8 cellular contexts compared by ENCODE assay signal in genomic region chr2:151828143-151828889, GRCh38. TPM values are rescaled to one million over a fixed set of nuclear protein-coding genes. Genes with fewer than 3 reads are reported as not detected.
DNase-seq lines count a peak whose midpoint lies in the region; TF ChIP-seq lines count a peak whose summit lies in the region.

A gene with protein sequence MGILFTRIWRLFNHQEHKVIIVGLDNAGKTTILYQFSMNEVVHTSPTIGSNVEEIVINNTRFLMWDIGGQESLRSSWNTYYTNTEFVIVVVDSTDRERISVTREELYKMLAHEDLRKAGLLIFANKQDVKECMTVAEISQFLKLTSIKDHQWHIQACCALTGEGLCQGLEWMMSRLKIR (minus strand): TSS chr2:151828421. CDS start chr2:151828176, 245 bp downstream.

- no peaks in the 10 kb centered on the region for H3K27me3 Mint-ChIP-seq in neural crest cell (ENCODE audit: low read depth)

- DNase-seq in HAP-1 (ENCODE audit: low spot score in 2 of 2): peak; percentile 90 to 94
- DNase-seq in MM.1S: peak; percentile 96
- peak; percentile 54 for DNase-seq in SIG-M5 (lab: John Stamatoyannopoulos, UW)
- peak; percentile 95 for DNase-seq in activated gamma-delta T cell (lab: John Stamatoyannopoulos, UW)
- DNase-seq in foreskin fibroblast: peak; percentile 94 to 99
- DNase-seq in neural crest cell (ENCODE audit: low read depth, low spot score): peak; percentile 91

- TF ChIP-seq CTCF in MM.1S (IDR thresholded peaks at IDR 0.05; ENCODE audit: low read length): no peak
- TF ChIP-seq CTCF in foreskin fibroblast (IDR thresholded peaks at IDR 0.05; ENCODE audit: low read depth, low read length): no peak
- peak; percentile 12 for TF ChIP-seq CTCF in neural crest cell (conservative IDR thresholded peaks at IDR 0.05)

- no peaks in the 10 kb centered on the region for H3K27me3 ChIP-seq in HAP-1 (ENCODE audit: low read depth)
- H3K27me3 ChIP-seq in MM.1S (replicated peaks; ENCODE audit: insufficient read depth, low read length): no peaks in the 10 kb centered on the region
- H3K27me3 ChIP-seq in stomach smooth muscle (ENCODE audit: control insufficient read depth in 1 of 2, insufficient read depth in 2 of 2, low read length in 2 of 2): no peaks in the 10 kb centered on the region

- H3K9me3 ChIP-seq in ES-I3 (ENCODE audit: control insufficient read depth, insufficient read depth, low read length): no peaks in the 10 kb centered on the region
- H3K9me3 ChIP-seq in HAP-1: no peaks in the 10 kb centered on the region
- no peaks in the 10 kb centered on the region for H3K9me3 ChIP-seq in MM.1S (replicated peaks; ENCODE audit: insufficient read depth, low read length)
- H3K9me3 ChIP-seq in stomach smooth muscle (ENCODE audit: control insufficient read depth in 2 of 2, low read length in 2 of 2): no peaks in the 10 kb centered on the region

- H3K27ac ChIP-seq in MM.1S (ENCODE audit: low read length) (peak within 1 kb of the TSS; percentile 78), stomach smooth muscle (ENCODE audit: low read length) (peak within 1 kb of the TSS; percentile 72)

- peak within 1 kb of the TSS; percentile 91 for H2AFZ ChIP-seq in MM.1S (ENCODE audit: low read length)

- H3K9ac ChIP-seq in ES-I3 (ENCODE audit: low read depth, low read length) (peak within 1 kb of the TSS; percentile 74), MM.1S (ENCODE audit: low read length) (peak within 1 kb of the TSS; percentile 95), stomach smooth muscle (ENCODE audit: low read length in 2 of 2) (peak within 1 kb of the TSS; percentile 75 to 87)

- no peaks in the 10 kb centered on the region for H4K20me1 ChIP-seq in MM.1S (ENCODE audit: insufficient read depth, low read length)

- peaks cover 48% of the 10 kb centered on the region for H3K79me2 ChIP-seq in MM.1S (ENCODE audit: low read length)

- H3K36me3 Mint-ChIP-seq in neural crest cell (ENCODE audit: low read depth): no peaks in the 10 kb centered on the region

- H3K36me3 ChIP-seq in ES-I3 (ENCODE audit: insufficient read depth, low read length): no peaks in the 10 kb centered on the region
- H3K36me3 ChIP-seq in HAP-1 (replicated peaks): peaks cover 5% of the 10 kb centered on the region
- no peaks in the 10 kb centered on the region for H3K36me3 ChIP-seq in MM.1S (replicated peaks; ENCODE audit: insufficient read depth, low read length)
- H3K36me3 ChIP-seq in stomach smooth muscle (ENCODE audit: control insufficient read depth in 2 of 2, insufficient read depth in 2 of 2, low read length in 2 of 2): no peaks in the 10 kb centered on the region

- H3K4me2 ChIP-seq in MM.1S (ENCODE audit: low read depth, low read length): peak within 1 kb of the TSS; percentile 88

- peak within 1 kb of the TSS; percentile 99 for H3K27ac Mint-ChIP-seq in neural crest cell (ENCODE audit: unreplicated experiment)

- in situ Hi-C loops in HAP-1 (cut with MboI; ENCODE audit: low sequenced_read_pairs): no loop called here

- H3K4me1 Mint-ChIP-seq in neural crest cell: peaks cover 44% of the 10 kb centered on the region

- no peaks in the 10 kb centered on the region for H3F3A ChIP-seq in MM.1S (ENCODE audit: insufficient read depth, low read length)

- H3K9me3 Mint-ChIP-seq in neural crest cell: no peaks in the 10 kb centered on the region

- H3K4me3 ChIP-seq in HAP-1: peak within 1 kb of the TSS; percentile 86
- peak within 1 kb of the TSS; percentile 91 for H3K4me3 ChIP-seq in MM.1S (ENCODE audit: low read length)
- peak within 1 kb of the TSS; percentile 92 for H3K4me3 ChIP-seq in foreskin fibroblast (ENCODE audit: low read depth in 1 of 2, low read length in 2 of 2)
- H3K4me3 ChIP-seq in stomach smooth muscle (ENCODE audit: low read length in 2 of 2): peak within 1 kb of the TSS; percentile 90 to 94

- H3K4me1 ChIP-seq in ES-I3 (ENCODE audit: insufficient read depth, low read length): peaks cover 19% of the 10 kb centered on the region
- H3K4me1 ChIP-seq in HAP-1: peaks cover 20% of the 10 kb centered on the region
- H3K4me1 ChIP-seq in MM.1S (ENCODE audit: low read length): peaks cover 13% of the 10 kb centered on the region
- peaks cover 5% of the 10 kb centered on the region for H3K4me1 ChIP-seq in stomach smooth muscle (ENCODE audit: control insufficient read depth, insufficient read depth, low read length)

- H3K9me2 ChIP-seq in MM.1S (replicated peaks; ENCODE audit: insufficient read depth, low read length): no peaks in the 10 kb centered on the region

- peak within 1 kb of the TSS; percentile 98 for H3K4me3 Mint-ChIP-seq in neural crest cell

RNA-seq across cellular contexts. Expression of the gene that starts here (rescaled TPM):
- 63.2 and 64.9 TPM in 2 replicates for total RNA-seq in neural crest cell

Comparison
In these comparisons a context has a peak if more than half of its experiments do, and no peak if none do; other contexts are left out.
1. Peak in every context shown above with its lines: DNase-seq, H3K4me3 ChIP-seq and H3K27ac ChIP-seq.